ENCODE assay signal across 8 cellular contexts in the genomic region with DNA sequence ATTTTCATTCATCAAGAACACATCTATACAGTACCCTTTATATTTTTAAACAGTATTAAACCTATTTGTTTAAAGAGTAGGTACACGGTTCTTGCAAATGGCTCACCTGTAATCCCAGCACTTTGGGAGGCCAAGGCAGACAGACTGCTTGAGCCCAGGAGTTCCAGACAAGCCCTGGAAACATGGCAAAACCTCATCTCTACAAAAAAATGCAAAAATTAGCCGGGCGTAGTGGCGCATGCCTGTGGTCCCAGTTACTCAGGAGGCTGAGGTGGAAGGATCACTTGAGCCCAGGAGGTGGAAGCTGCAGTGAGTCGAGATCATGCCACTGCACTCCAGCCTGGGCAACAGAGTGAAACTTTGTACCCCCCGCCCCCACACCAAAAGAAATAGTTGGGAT. TPM values are rescaled to one million over a fixed set of nuclear protein-coding genes. Genes with fewer than 3 reads are reported as not detected.
DNase-seq lines count a peak whose midpoint lies in the region; ATAC-seq and TF ChIP-seq lines count a peak whose summit lies in the region.
"Not testable (repeated sequence)": the region's sequence is repeated elsewhere in the genome, so short reads cannot be mapped to it uniquely, and the experiment has no call there.
"Had no signal": no experiment of that assay in that cellular context is flagged by ENCODE, and none has a peak within 500 bp of the region (broad histone marks: within the 10 kb centered on the region; RNA-seq: fewer than 3 reads in every experiment).

No MANE protein-coding gene starts in this region.

- intact Hi-C loops in psoas muscle (cut with DNase I) = loop anchor here in 1 of 2 donors (2.0 kb wide), 1 partner anchor 14 kb away; no protein-coding TSS in a partner anchor

- not testable (repeated sequence) for H3K36me3 ChIP-seq in ES-I3 (ENCODE audit: insufficient read depth, low read length); muscle layer of duodenum (ENCODE audit: control insufficient read depth in 1 of 2, insufficient read depth in 2 of 2, low read length in 2 of 2); psoas muscle (ENCODE audit: insufficient read depth in 1 of 2, low read depth in 1 of 2); subcutaneous abdominal adipose tissue (ENCODE audit: control insufficient read depth in 5 of 5, insufficient read depth in 5 of 5, low read length in 5 of 5)

- peaks cover 31% of the 10 kb centered on the region for H3K4me1 Mint-ChIP-seq in WTC11
- peaks cover 20% of the 10 kb centered on the region for H3K4me1 Mint-ChIP-seq in activated naive CD8-positive, alpha-beta T cell treated with anti-CD3 and anti-CD28 coated beads, Interleukin-2, amount 10 ng/mL, durations not matched to agents 7 days and 5 days

- H3K4me1 ChIP-seq in ES-I3 (ENCODE audit: insufficient read depth, low read length) = not testable (repeated sequence)
- H3K4me1 ChIP-seq in muscle layer of duodenum (ENCODE audit: control insufficient read depth in 1 of 2, insufficient read depth in 2 of 2, low read length in 2 of 2) (peaks cover 5 to 17% of the 10 kb centered on the region in 2 donors), psoas muscle (peaks cover 43% of the 10 kb centered on the region), subcutaneous abdominal adipose tissue (ENCODE audit: control insufficient read depth in 5 of 5, insufficient read depth in 5 of 5, low read length in 5 of 5) (peaks cover 5 to 42% (median 34%) of the 10 kb centered on the region in 5 donors)

- H3K4me3 ChIP-seq in muscle layer of duodenum (ENCODE audit: low read depth in 1 of 2, low read length in 2 of 2); psoas muscle; subcutaneous abdominal adipose tissue (ENCODE audit: low read depth in 1 of 5, low read length in 5 of 5): not testable (repeated sequence)

- DNase-seq in WTC11 (ENCODE audit: low spot score); activated naive CD8-positive, alpha-beta T cell treated with anti-CD3 and anti-CD28 coated beads, Interleukin-2, amount 10 ng/mL, durations not matched to agents 7 days and 5 days; psoas muscle: not testable (repeated sequence)
- peak; percentile 51 for DNase-seq in glomerular visceral epithelial cell (ENCODE audit: extremely low spot score)

- not testable (repeated sequence) for H3K27me3 ChIP-seq in muscle layer of duodenum (ENCODE audit: low read depth, low read length); psoas muscle (ENCODE audit: insufficient read depth in 3 of 3, low read length in 2 of 3); subcutaneous abdominal adipose tissue (ENCODE audit: control insufficient read depth in 5 of 5, insufficient read depth in 4 of 5, low read length in 5 of 5)

- H3K27ac Mint-ChIP-seq in WTC11; activated naive CD8-positive, alpha-beta T cell treated with anti-CD3 and anti-CD28 coated beads, Interleukin-2, amount 10 ng/mL, durations not matched to agents 7 days and 5 days: not testable (repeated sequence)

- 78 to 86% (median 80%) methylated on average over 6 of the region's 6 CpGs for WGBS in psoas muscle, 3 donors

- POLR2A ChIA-PET in WTC11 (lab: Charles Lee); activated naive CD8-positive, alpha-beta T cell treated with anti-CD3 and anti-CD28 coated beads, Interleukin-2, amount 10 ng/mL, durations not matched to agents 7 days and 5 days (lab: Charles Lee): not testable (repeated sequence)

- CTCF ChIA-PET in WTC11 (lab: Charles Lee) = interaction anchor here (1.0 to 4.2 kb wide), 2 partner anchors 47 to 72 kb away, joined by 3 to 18 read pairs; no protein-coding TSS in a partner anchor

- H3K9me3 ChIP-seq in ES-I3 (ENCODE audit: control insufficient read depth, insufficient read depth, low read length); muscle layer of duodenum (ENCODE audit: control insufficient read depth in 1 of 2, low read length in 2 of 2); psoas muscle; subcutaneous abdominal adipose tissue (ENCODE audit: control insufficient read depth in 5 of 5, low read length in 5 of 5): not testable (repeated sequence)

- not testable (repeated sequence) for TF ChIP-seq CTCF in WTC11 (IDR thresholded peaks at IDR 0.05); psoas muscle (IDR thresholded peaks at IDR 0.05)

- peak overlapping the region; percentile 86 for H3K4me3 Mint-ChIP-seq in WTC11
- peak overlapping the region; percentile 90 for H3K4me3 Mint-ChIP-seq in activated naive CD8-positive, alpha-beta T cell treated with anti-CD3 and anti-CD28 coated beads, Interleukin-2, amount 10 ng/mL, durations not matched to agents 7 days and 5 days

- H3K27me3 Mint-ChIP-seq in WTC11 (ENCODE audit: low read depth) = peaks cover 49% of the 10 kb centered on the region
- peaks cover 31% of the 10 kb centered on the region for H3K27me3 Mint-ChIP-seq in activated naive CD8-positive, alpha-beta T cell treated with anti-CD3 and anti-CD28 coated beads, Interleukin-2, amount 10 ng/mL, durations not matched to agents 7 days and 5 days

- H3K9ac ChIP-seq in ES-I3 (ENCODE audit: low read depth, low read length) = peak overlapping the region; percentile 53; the same call in 1 of the 2 replicates
- not testable (repeated sequence) for H3K9ac ChIP-seq in subcutaneous abdominal adipose tissue (ENCODE audit: low read length in 5 of 5)

- H3K27ac ChIP-seq in muscle layer of duodenum (ENCODE audit: low read length) (peak overlapping the region; percentile 8), psoas muscle (peak overlapping the region; percentile 93), subcutaneous abdominal adipose tissue (ENCODE audit: low read depth, low read length) (peak overlapping the region; percentile 90)

- H3K9me3 Mint-ChIP-seq in WTC11; activated naive CD8-positive, alpha-beta T cell treated with anti-CD3 and anti-CD28 coated beads, Interleukin-2, amount 10 ng/mL, durations not matched to agents 7 days and 5 days: not testable (repeated sequence)

- ATAC-seq in WTC11; activated naive CD8-positive, alpha-beta T cell treated with anti-CD3 and anti-CD28 coated beads, Interleukin-2, amount 10 ng/mL, durations not matched to agents 7 days and 5 days (ENCODE audit: low read depth); psoas muscle: not testable (repeated sequence)

- not testable (repeated sequence) for H3K36me3 Mint-ChIP-seq in WTC11; activated naive CD8-positive, alpha-beta T cell treated with anti-CD3 and anti-CD28 coated beads, Interleukin-2, amount 10 ng/mL, durations not matched to agents 7 days and 5 days

RNA-seq across cellular contexts. Expression of a gene that starts 1.8 kb away (rescaled TPM):
- total RNA-seq in WTC11 (2021) (6.0 to 7.7 TPM (median 6.2 TPM) in 3 replicates), psoas muscle (10 to 100 TPM; 31.6 to 64.7 (median 47.9) TPM)
- 1 to 10 TPM; 2.4 to 3.2 TPM for total RNA-seq in activated naive CD8-positive, alpha-beta T cell treated with anti-CD3 and anti-CD28 coated beads, Interleukin-2, amount 10 ng/mL, durations not matched to agents 7 days and 5 days
- polyA plus RNA-seq in psoas muscle = 100 to 1,000 TPM in 1 of 3 donors, 10 to 100 TPM in 2; 11.2 to 112 (median 36.2) TPM
- polyA plus RNA-seq: neural cell had no signal

Comparison
In these comparisons a context has a peak if more than half of its experiments do, and no peak if none do; other contexts are left out.
1. H3K27ac ChIP-seq: peak in every context shown above with its lines; median percentile 93 in psoas muscle; 90 in subcutaneous abdominal adipose tissue; 8 in muscle layer of duodenum.